1 cellular context compared by ENCODE assay signal in the genomic region with DNA sequence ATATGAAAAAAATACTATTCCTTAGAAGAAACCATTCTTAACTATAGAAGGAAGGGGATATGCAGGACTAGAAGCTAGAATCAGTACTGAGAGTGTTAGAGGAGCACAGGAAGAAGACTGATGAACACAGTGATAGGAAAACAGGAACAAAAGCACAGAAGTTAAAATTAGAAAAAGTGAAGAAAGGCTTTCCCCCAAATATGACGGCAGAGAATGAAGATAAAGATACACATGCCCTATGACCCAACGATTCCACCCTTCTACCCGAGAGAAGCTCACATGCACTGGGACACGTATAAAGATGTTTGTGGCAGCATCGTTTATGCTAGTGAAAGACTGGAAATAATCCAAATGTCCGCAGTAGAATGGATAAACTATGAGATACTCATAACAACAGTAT.
TF ChIP-seq lines count a peak whose summit lies in the region.

No MANE protein-coding gene starts in this region.

TF ChIP-seq in K562, 482 proteins besides CTCF, POLR2A, EP300 and RAD21 (continued from another document and continues in another):
- TF ChIP-seq, protein P1, sequence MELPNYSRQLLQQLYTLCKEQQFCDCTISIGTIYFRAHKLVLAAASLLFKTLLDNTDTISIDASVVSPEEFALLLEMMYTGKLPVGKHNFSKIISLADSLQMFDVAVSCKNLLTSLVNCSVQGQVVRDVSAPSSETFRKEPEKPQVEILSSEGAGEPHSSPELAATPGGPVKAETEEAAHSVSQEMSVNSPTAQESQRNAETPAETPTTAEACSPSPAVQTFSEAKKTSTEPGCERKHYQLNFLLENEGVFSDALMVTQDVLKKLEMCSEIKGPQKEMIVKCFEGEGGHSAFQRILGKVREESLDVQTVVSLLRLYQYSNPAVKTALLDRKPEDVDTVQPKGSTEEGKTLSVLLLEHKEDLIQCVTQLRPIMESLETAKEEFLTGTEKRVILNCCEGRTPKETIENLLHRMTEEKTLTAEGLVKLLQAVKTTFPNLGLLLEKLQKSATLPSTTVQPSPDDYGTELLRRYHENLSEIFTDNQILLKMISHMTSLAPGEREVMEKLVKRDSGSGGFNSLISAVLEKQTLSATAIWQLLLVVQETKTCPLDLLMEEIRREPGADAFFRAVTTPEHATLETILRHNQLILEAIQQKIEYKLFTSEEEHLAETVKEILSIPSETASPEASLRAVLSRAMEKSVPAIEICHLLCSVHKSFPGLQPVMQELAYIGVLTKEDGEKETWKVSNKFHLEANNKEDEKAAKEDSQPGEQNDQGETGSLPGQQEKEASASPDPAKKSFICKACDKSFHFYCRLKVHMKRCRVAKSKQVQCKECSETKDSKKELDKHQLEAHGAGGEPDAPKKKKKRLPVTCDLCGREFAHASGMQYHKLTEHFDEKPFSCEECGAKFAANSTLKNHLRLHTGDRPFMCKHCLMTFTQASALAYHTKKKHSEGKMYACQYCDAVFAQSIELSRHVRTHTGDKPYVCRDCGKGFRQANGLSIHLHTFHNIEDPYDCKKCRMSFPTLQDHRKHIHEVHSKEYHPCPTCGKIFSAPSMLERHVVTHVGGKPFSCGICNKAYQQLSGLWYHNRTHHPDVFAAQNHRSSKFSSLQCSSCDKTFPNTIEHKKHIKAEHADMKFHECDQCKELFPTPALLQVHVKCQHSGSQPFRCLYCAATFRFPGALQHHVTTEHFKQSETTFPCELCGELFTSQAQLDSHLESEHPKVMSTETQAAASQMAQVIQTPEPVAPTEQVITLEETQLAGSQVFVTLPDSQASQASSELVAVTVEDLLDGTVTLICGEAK (IDR thresholded peaks at IDR 0.05) = 0 out of 2 replicates have a peak, but pooled peaks have one; percentile 39
- TF ChIP-seq, protein P1 (CRISPR knock-in tag; IDR thresholded peaks at IDR 0.05) = no peak
- TF ChIP-seq RNF2 (IDR thresholded peaks at IDR 0.05) (no peak), FOXK1 (CRISPR knock-in tag; IDR thresholded peaks at IDR 0.05; ENCODE audit: borderline replicate concordance) (no peak), ZNF12 (CRISPR knock-in tag; IDR thresholded peaks at IDR 0.05) (no peak), L3MBTL2 (IDR thresholded peaks at IDR 0.05) (0 out of 2 replicates have a peak, but pooled peaks have one; percentile 32), MEF2A (IDR thresholded peaks at IDR 0.05; ENCODE audit: control insufficient read depth, low read depth, low read length) (peak; percentile 53; the same call in 1 of the 2 replicates), NR2C2 (CRISPR knock-in tag; IDR thresholded peaks at IDR 0.05) (no peak), NR2C2 (tag; IDR thresholded peaks at IDR 0.05) (peak; percentile 77), CLOCK (CRISPR knock-in tag; IDR thresholded peaks at IDR 0.05; ENCODE audit: borderline replicate concordance) (no peak), E2F5 (CRISPR knock-in tag; IDR thresholded peaks at IDR 0.05) (no peak), NFIC (IDR thresholded peaks at IDR 0.05) (0 out of 2 replicates have a peak, but pooled peaks have one; percentile 5), FOXA1 (IDR thresholded peaks at IDR 0.05; ENCODE audit: borderline replicate concordance) (no peak), ASH1L (IDR thresholded peaks at IDR 0.05; ENCODE audit: borderline replicate concordance, low read depth, partially characterized antibody) (no peak), SPI1 (IDR thresholded peaks at IDR 0.05; ENCODE audit: borderline replicate concordance, low read depth, low read length) (no peak), HSF4 (CRISPR knock-in tag; IDR thresholded peaks at IDR 0.05; ENCODE audit: borderline replicate concordance) (no peak)
- TF ChIP-seq, protein P2, sequence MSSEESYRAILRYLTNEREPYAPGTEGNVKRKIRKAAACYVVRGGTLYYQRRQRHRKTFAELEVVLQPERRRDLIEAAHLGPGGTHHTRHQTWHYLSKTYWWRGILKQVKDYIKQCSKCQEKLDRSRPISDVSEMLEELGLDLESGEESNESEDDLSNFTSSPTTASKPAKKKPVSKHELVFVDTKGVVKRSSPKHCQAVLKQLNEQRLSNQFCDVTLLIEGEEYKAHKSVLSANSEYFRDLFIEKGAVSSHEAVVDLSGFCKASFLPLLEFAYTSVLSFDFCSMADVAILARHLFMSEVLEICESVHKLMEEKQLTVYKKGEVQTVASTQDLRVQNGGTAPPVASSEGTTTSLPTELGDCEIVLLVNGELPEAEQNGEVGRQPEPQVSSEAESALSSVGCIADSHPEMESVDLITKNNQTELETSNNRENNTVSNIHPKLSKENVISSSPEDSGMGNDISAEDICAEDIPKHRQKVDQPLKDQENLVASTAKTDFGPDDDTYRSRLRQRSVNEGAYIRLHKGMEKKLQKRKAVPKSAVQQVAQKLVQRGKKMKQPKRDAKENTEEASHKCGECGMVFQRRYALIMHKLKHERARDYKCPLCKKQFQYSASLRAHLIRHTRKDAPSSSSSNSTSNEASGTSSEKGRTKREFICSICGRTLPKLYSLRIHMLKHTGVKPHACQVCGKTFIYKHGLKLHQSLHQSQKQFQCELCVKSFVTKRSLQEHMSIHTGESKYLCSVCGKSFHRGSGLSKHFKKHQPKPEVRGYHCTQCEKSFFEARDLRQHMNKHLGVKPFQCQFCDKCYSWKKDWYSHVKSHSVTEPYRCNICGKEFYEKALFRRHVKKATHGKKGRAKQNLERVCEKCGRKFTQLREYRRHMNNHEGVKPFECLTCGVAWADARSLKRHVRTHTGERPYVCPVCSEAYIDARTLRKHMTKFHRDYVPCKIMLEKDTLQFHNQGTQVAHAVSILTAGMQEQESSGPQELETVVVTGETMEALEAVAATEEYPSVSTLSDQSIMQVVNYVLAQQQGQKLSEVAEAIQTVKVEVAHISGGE (CRISPR knock-in tag; IDR thresholded peaks at IDR 0.05) = peak in 1 of 3 experiments; percentile 81; a peak in 2 of 6 replicates
- TF ChIP-seq, protein P3, sequence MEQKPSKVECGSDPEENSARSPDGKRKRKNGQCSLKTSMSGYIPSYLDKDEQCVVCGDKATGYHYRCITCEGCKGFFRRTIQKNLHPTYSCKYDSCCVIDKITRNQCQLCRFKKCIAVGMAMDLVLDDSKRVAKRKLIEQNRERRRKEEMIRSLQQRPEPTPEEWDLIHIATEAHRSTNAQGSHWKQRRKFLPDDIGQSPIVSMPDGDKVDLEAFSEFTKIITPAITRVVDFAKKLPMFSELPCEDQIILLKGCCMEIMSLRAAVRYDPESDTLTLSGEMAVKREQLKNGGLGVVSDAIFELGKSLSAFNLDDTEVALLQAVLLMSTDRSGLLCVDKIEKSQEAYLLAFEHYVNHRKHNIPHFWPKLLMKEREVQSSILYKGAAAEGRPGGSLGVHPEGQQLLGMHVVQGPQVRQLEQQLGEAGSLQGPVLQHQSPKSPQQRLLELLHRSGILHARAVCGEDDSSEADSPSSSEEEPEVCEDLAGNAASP (IDR thresholded peaks at IDR 0.05) = no peak
- TF ChIP-seq, protein P4, sequence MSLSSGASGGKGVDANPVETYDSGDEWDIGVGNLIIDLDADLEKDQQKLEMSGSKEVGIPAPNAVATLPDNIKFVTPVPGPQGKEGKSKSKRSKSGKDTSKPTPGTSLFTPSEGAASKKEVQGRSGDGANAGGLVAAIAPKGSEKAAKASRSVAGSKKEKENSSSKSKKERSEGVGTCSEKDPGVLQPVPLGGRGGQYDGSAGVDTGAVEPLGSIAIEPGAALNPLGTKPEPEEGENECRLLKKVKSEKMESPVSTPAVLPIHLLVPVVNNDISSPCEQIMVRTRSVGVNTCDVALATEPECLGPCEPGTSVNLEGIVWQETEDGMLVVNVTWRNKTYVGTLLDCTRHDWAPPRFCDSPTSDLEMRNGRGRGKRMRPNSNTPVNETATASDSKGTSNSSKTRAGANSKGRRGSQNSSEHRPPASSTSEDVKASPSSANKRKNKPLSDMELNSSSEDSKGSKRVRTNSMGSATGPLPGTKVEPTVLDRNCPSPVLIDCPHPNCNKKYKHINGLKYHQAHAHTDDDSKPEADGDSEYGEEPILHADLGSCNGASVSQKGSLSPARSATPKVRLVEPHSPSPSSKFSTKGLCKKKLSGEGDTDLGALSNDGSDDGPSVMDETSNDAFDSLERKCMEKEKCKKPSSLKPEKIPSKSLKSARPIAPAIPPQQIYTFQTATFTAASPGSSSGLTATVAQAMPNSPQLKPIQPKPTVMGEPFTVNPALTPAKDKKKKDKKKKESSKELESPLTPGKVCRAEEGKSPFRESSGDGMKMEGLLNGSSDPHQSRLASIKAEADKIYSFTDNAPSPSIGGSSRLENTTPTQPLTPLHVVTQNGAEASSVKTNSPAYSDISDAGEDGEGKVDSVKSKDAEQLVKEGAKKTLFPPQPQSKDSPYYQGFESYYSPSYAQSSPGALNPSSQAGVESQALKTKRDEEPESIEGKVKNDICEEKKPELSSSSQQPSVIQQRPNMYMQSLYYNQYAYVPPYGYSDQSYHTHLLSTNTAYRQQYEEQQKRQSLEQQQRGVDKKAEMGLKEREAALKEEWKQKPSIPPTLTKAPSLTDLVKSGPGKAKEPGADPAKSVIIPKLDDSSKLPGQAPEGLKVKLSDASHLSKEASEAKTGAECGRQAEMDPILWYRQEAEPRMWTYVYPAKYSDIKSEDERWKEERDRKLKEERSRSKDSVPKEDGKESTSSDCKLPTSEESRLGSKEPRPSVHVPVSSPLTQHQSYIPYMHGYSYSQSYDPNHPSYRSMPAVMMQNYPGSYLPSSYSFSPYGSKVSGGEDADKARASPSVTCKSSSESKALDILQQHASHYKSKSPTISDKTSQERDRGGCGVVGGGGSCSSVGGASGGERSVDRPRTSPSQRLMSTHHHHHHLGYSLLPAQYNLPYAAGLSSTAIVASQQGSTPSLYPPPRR (CRISPR knock-in tag; IDR thresholded peaks at IDR 0.05; ENCODE audit: borderline replicate concordance) = 0 out of 2 replicates have a peak, but pooled peaks have one; percentile 43
- TF ChIP-seq, protein P5, sequence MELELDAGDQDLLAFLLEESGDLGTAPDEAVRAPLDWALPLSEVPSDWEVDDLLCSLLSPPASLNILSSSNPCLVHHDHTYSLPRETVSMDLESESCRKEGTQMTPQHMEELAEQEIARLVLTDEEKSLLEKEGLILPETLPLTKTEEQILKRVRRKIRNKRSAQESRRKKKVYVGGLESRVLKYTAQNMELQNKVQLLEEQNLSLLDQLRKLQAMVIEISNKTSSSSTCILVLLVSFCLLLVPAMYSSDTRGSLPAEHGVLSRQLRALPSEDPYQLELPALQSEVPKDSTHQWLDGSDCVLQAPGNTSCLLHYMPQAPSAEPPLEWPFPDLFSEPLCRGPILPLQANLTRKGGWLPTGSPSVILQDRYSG (tag; conservative IDR thresholded peaks at IDR 0.05; ENCODE audit: low read depth) = no peak
- TF ChIP-seq, protein P6, sequence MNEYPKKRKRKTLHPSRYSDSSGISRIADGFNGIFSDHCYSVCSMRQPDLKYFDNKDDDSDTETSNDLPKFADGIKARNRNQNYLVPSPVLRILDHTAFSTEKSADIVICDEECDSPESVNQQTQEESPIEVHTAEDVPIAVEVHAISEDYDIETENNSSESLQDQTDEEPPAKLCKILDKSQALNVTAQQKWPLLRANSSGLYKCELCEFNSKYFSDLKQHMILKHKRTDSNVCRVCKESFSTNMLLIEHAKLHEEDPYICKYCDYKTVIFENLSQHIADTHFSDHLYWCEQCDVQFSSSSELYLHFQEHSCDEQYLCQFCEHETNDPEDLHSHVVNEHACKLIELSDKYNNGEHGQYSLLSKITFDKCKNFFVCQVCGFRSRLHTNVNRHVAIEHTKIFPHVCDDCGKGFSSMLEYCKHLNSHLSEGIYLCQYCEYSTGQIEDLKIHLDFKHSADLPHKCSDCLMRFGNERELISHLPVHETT (CRISPR knock-in tag; conservative IDR thresholded peaks at IDR 0.05 in 1 of 2, IDR thresholded peaks at IDR 0.05 in 1 of 2) = peak in 1 of 2 experiments; percentile 64; a peak in 2 of 4 replicates
- TF ChIP-seq, protein P7, sequence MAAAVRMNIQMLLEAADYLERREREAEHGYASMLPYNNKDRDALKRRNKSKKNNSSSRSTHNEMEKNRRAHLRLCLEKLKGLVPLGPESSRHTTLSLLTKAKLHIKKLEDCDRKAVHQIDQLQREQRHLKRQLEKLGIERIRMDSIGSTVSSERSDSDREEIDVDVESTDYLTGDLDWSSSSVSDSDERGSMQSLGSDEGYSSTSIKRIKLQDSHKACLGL (CRISPR knock-in tag; IDR thresholded peaks at IDR 0.05; ENCODE audit: borderline replicate concordance, poor library complexity, severe bottlenecking) = no peak
